Comparison of ENCODE assay signal across 11 cellular contexts in genomic region chr1:162663589-162664030, GRCh38. TPM values are rescaled to one million over a fixed set of nuclear protein-coding genes. Genes with fewer than 3 reads are reported as not detected.
DNase-seq lines count a peak whose midpoint lies in the region; ATAC-seq and TF ChIP-seq lines count a peak whose summit lies in the region.
"Had no signal": no experiment of that assay in that cellular context is flagged by ENCODE, and none has a peak within 500 bp of the region (broad histone marks: within the 10 kb centered on the region; RNA-seq: fewer than 3 reads in every experiment).

No MANE protein-coding gene starts in this region.

- no peak overlapping the region for H3K4me3 ChIP-seq in right atrium auricular region
- H3K4me3 ChIP-seq in testis: no peak overlapping the region
- no peak overlapping the region for H3K4me3 ChIP-seq in Karpas-422 (ENCODE audit: low read length)
- H3K4me3 ChIP-seq: psoas muscle had no signal

- DNase-seq in GM20000 (ENCODE audit: low spot score) (peak; percentile 15), right atrium auricular region (ENCODE audit: low spot score) (peak; percentile 63), testis (peak; percentile 25), GDM1 (lab: John Stamatoyannopoulos, UW) (no peak), nucleus accumbens (lab: John Stamatoyannopoulos, UW) (no peak), NCI-H748 treated with DMSO at 0.1 percent for 48 hours (lab: John Stamatoyannopoulos, UW) (no peak), Karpas-422 (no peak)
- DNase-seq: glutamatergic neuron, NCI-H1417 treated with DMSO at 0.1 percent for 48 hours had no signal

- peak; percentile 92 for ATAC-seq in SK-N-SH treated with all-trans-retinoic acid at 6 μM for 48 hours

- H3K36me3 ChIP-seq in right atrium auricular region (peaks cover 7% of the 10 kb centered on the region), testis (ENCODE audit: low read depth, missing control alignments) (no peaks in the 10 kb centered on the region), Karpas-422 (ENCODE audit: insufficient read depth, low read length) (no peaks in the 10 kb centered on the region)

- H3K9me3 ChIP-seq in right atrium auricular region (no peaks in the 10 kb centered on the region), testis (no peaks in the 10 kb centered on the region), Karpas-422 (ENCODE audit: low read length) (no peaks in the 10 kb centered on the region)
- H3K9me3 ChIP-seq: psoas muscle had no signal

- TF ChIP-seq POLR2A in testis (IDR thresholded peaks at IDR 0.05): no peak

- intact Hi-C loops in testis (cut with DNase I; ENCODE audit: low total_unique reads): no loop called here

- 39 to 40% methylated on average over 7 of the region's 7 CpGs for WGBS in testis, 2 donors

- peaks cover 0 to 9% of the 10 kb centered on the region in 2 donors for H3K4me1 ChIP-seq in right atrium auricular region
- H3K4me1 ChIP-seq in testis: no peaks in the 10 kb centered on the region
- no peaks in the 10 kb centered on the region for H3K4me1 ChIP-seq in Karpas-422 (ENCODE audit: low read length)
- H3K4me1 ChIP-seq: psoas muscle had no signal

- H2AFZ ChIP-seq in Karpas-422 (ENCODE audit: low read length): no peak overlapping the region

- H3K27ac ChIP-seq in right atrium auricular region (no peak overlapping the region), testis (no peak overlapping the region), Karpas-422 (ENCODE audit: low read length) (no peak overlapping the region)
- H3K27ac ChIP-seq: psoas muscle had no signal

- no peaks in the 10 kb centered on the region for H4K20me1 ChIP-seq in Karpas-422 (ENCODE audit: insufficient read depth, low read depth, low read length)

- no peaks in the 10 kb centered on the region for H3K27me3 ChIP-seq in right atrium auricular region
- H3K27me3 ChIP-seq in testis: no peaks in the 10 kb centered on the region
- H3K27me3 ChIP-seq in Karpas-422 (ENCODE audit: low read length): no peaks in the 10 kb centered on the region

- H3K9me2 ChIP-seq in Karpas-422 (replicated peaks; ENCODE audit: insufficient read depth, low read length): no peaks in the 10 kb centered on the region

- H3K9ac ChIP-seq in Karpas-422 (ENCODE audit: low read length): no peak overlapping the region

- no peak for TF ChIP-seq CTCF in GM20000 (IDR thresholded peaks at IDR 0.05; ENCODE audit: extremely low read depth, missing control alignments)
- TF ChIP-seq CTCF in right atrium auricular region (IDR thresholded peaks at IDR 0.05): no peak
- no peak for TF ChIP-seq CTCF in testis (IDR thresholded peaks at IDR 0.05)

- no peak overlapping the region for H3K4me2 ChIP-seq in Karpas-422 (ENCODE audit: low read depth, low read length, poor library complexity, severe bottlenecking)

- H3K79me2 ChIP-seq in Karpas-422 (ENCODE audit: low read length): no peaks in the 10 kb centered on the region

TF ChIP-seq in SK-N-SH treated with all-trans-retinoic acid at 6 μM for 48 hours, 23 proteins besides CTCF, POLR2A, EP300 and RAD21 (continues in another document):
- TF ChIP-seq PPARA (CRISPR knock-in tag; IDR thresholded peaks at IDR 0.05; ENCODE audit: borderline replicate concordance): no peak
- no peak for TF ChIP-seq CSDC2 (CRISPR knock-in tag; IDR thresholded peaks at IDR 0.05)
- TF ChIP-seq ZC3H10 (CRISPR knock-in tag; IDR thresholded peaks at IDR 0.05): no peak
- no peak for TF ChIP-seq CSRNP3 (CRISPR knock-in tag; IDR thresholded peaks at IDR 0.05)
- no peak for TF ChIP-seq ZNF8 (CRISPR knock-in tag; IDR thresholded peaks at IDR 0.05)
- TF ChIP-seq OSR1 (CRISPR knock-in tag; IDR thresholded peaks at IDR 0.05): 0 out of 2 replicates have a peak, but pooled peaks have one; percentile 27
- TF ChIP-seq ARNTL (CRISPR knock-in tag; IDR thresholded peaks at IDR 0.05; ENCODE audit: borderline replicate concordance, low read depth): no peak
- no peak for TF ChIP-seq BACH2 (CRISPR knock-in tag; IDR thresholded peaks at IDR 0.05; ENCODE audit: borderline replicate concordance)
- TF ChIP-seq RARB (CRISPR knock-in tag; IDR thresholded peaks at IDR 0.05): peak; percentile 53; the same call in 1 of the 2 replicates
- no peak for TF ChIP-seq TOX (CRISPR knock-in tag; IDR thresholded peaks at IDR 0.05; ENCODE audit: borderline replicate concordance)
- peak; percentile 38; the same call in 1 of the 2 replicates for TF ChIP-seq ZFP3 (CRISPR knock-in tag; IDR thresholded peaks at IDR 0.05)
- no peak for TF ChIP-seq ZNF70 (CRISPR knock-in tag; IDR thresholded peaks at IDR 0.05)
- no peak for TF ChIP-seq ZFP30 (CRISPR knock-in tag; IDR thresholded peaks at IDR 0.05)
- TF ChIP-seq, protein P1, sequence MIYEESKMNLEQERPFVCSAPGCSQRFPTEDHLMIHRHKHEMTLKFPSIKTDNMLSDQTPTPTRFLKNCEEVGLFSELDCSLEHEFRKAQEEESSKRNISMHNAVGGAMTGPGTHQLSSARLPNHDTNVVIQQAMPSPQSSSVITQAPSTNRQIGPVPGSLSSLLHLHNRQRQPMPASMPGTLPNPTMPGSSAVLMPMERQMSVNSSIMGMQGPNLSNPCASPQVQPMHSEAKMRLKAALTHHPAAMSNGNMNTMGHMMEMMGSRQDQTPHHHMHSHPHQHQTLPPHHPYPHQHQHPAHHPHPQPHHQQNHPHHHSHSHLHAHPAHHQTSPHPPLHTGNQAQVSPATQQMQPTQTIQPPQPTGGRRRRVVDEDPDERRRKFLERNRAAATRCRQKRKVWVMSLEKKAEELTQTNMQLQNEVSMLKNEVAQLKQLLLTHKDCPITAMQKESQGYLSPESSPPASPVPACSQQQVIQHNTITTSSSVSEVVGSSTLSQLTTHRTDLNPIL (CRISPR knock-in tag; IDR thresholded peaks at IDR 0.05; ENCODE audit: low read depth): no peak
- TF ChIP-seq, protein P2, sequence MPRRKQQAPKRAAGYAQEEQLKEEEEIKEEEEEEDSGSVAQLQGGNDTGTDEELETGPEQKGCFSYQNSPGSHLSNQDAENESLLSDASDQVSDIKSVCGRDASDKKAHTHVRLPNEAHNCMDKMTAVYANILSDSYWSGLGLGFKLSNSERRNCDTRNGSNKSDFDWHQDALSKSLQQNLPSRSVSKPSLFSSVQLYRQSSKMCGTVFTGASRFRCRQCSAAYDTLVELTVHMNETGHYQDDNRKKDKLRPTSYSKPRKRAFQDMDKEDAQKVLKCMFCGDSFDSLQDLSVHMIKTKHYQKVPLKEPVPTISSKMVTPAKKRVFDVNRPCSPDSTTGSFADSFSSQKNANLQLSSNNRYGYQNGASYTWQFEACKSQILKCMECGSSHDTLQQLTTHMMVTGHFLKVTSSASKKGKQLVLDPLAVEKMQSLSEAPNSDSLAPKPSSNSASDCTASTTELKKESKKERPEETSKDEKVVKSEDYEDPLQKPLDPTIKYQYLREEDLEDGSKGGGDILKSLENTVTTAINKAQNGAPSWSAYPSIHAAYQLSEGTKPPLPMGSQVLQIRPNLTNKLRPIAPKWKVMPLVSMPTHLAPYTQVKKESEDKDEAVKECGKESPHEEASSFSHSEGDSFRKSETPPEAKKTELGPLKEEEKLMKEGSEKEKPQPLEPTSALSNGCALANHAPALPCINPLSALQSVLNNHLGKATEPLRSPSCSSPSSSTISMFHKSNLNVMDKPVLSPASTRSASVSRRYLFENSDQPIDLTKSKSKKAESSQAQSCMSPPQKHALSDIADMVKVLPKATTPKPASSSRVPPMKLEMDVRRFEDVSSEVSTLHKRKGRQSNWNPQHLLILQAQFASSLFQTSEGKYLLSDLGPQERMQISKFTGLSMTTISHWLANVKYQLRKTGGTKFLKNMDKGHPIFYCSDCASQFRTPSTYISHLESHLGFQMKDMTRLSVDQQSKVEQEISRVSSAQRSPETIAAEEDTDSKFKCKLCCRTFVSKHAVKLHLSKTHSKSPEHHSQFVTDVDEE (CRISPR knock-in tag; IDR thresholded peaks at IDR 0.05): no peak
- peak; percentile 29; the same call in 1 of the 2 replicates for TF ChIP-seq PATZ1 (CRISPR knock-in tag; IDR thresholded peaks at IDR 0.05; ENCODE audit: borderline replicate concordance)
- TF ChIP-seq GLIS3 (CRISPR knock-in tag; IDR thresholded peaks at IDR 0.05): no peak

RNA-seq across cellular contexts. Expression of gene DDR2, which starts 31.3 kb away (rescaled TPM):
- total RNA-seq in right atrium auricular region (10 to 100 TPM; 41.6 to 69.9 TPM), testis (1 to 10 TPM; 9.0 to 9.2 TPM)
- polyA plus RNA-seq in testis (ENCODE audit: insufficient read depth, low read depth, low replicate concordance): 13.2 TPM
- 0.43 and 0.67 TPM in 2 replicates for total RNA-seq in Karpas-422 (2014; rRNA removed; shearing (Covaris generic); ENCODE audit: low replicate concordance)

Comparison
In these comparisons a context has a peak if more than half of its experiments do, and no peak if none do; other contexts are left out.
1. DNase-seq: peak in GM20000 (single experiment), right atrium auricular region (single experiment) and testis (single experiment); none in GDM1 (single experiment), nucleus accumbens (0 of 56), NCI-H748 treated with DMSO at 0.1 percent for 48 hours (single experiment) and Karpas-422 (single experiment).
2. RNA of gene DDR2, which starts 31.3 kb away (total RNA-seq): 41.6 to 69.9 TPM in right atrium auricular region; 9.0 to 9.2 TPM in testis and 0.43 to 0.67 TPM in Karpas-422; every median in the first group is over 4 times any median in the second.